Comparison of ENCODE assay signal across 1 cellular context in genomic region chr7:50366311-50366710, GRCh38.
TF ChIP-seq lines count a peak whose summit lies in the region.

No MANE protein-coding gene starts in this region.

TF ChIP-seq in GM12891, 5 proteins besides CTCF, POLR2A, EP300 and RAD21:
- TF ChIP-seq SPI1 (IDR thresholded peaks at IDR 0.05; ENCODE audit: low read depth, low read length) (no peak), POLR2AphosphoS5 (IDR thresholded peaks at IDR 0.05; ENCODE audit: low read depth, low read length) (no peak), TAF1 (IDR thresholded peaks at IDR 0.05; ENCODE audit: low read depth, low read length) (no peak), POU2F2 (IDR thresholded peaks at IDR 0.05; ENCODE audit: low read depth, low read length) (no peak), PAX5 (IDR thresholded peaks at IDR 0.05; ENCODE audit: insufficient read depth, low read length, severe bottlenecking) (no peak)
